In genomic region chr19:12610540-12611360, GRCh38 we compare ENCODE assay signal across 9 cellular contexts. TPM values are rescaled to one million over a fixed set of nuclear protein-coding genes. Genes with fewer than 3 reads are reported as not detected.
DNase-seq lines count a peak whose midpoint lies in the region; ATAC-seq, FAIRE-seq and TF ChIP-seq lines count a peak whose summit lies in the region.
"Had no signal": no experiment of that assay in that cellular context is flagged by ENCODE, and none has a peak within 500 bp of the region (broad histone marks: within the 10 kb centered on the region; RNA-seq: fewer than 3 reads in every experiment).

Gene ZNF490 (minus strand): TSS chr19:12610813. CDS start chr19:12610680, 133 bp downstream.
Gene ZNF791 (plus strand): TSS chr19:12610920. CDS start chr19:12611080, 160 bp downstream.

- H3K4me3 ChIP-seq in AG10803 (ENCODE audit: low read length): peak within 1 kb of the TSS; percentile 100

- ATAC-seq in GM19043 (IDR thresholded peaks at IDR 0.05; ENCODE audit: low read depth, unreplicated experiment) (peak; percentile 67), HG03378 (IDR thresholded peaks at IDR 0.05; ENCODE audit: unreplicated experiment) (peak; percentile 68)
- peak; percentile 97 to 98 for ATAC-seq in activated CD4-positive, CD25-positive, alpha-beta regulatory T cell treated with anti-CD3 and anti-CD28 coated beads, Interleukin-2, amount 50 U/mL, for 24 hours

- FAIRE-seq in islet of Langerhans (lab: Jason Lieb, UNC): peak; percentile 66
- FAIRE-seq: colon had no signal

- TF ChIP-seq CTCF in AG10803 (conservative IDR thresholded peaks at IDR 0.05; ENCODE audit: low read length): peak; percentile 13; the same call in 1 of the 2 replicates

- DNase-seq in AG10803 (ENCODE audit: low read depth) (peak; percentile 96), NCI-H460 (ENCODE audit: extremely low read depth, low read depth) (peak; percentile 92), cerebellar cortex (ENCODE audit: low spot score) (peak; percentile 99)
- peak; percentile 92 to 98 for DNase-seq in stimulated activated CD4-positive, alpha-beta T cell treated with anti-CD3 and anti-CD28 coated beads, Interleukin-12 subunit alpha, Interleukin-12 subunit beta, amount 100 ng/mL, for 24 hours (ENCODE audit: low read depth in 2 of 2)

RNA-seq across cellular contexts. Expression of gene ZNF490, which starts in this region (rescaled TPM):
- total RNA-seq in NCI-H460 (2014; rRNA removed; shearing (Covaris generic)): 1.7 and 1.8 TPM in 2 replicates
- 0.12 and 0.25 TPM in 2 replicates for polyA plus RNA-seq in NCI-H460 (2014; cell fraction: nucleus; rRNA removed)

RNA-seq across cellular contexts. Expression of gene ZNF791, which starts in this region (rescaled TPM):
- 14.3 and 15.2 TPM in 2 replicates for total RNA-seq in NCI-H460 (2014; rRNA removed; shearing (Covaris generic))
- 6.9 and 9.6 TPM in 2 replicates for polyA plus RNA-seq in NCI-H460 (2014; cell fraction: nucleus; rRNA removed)

Comparison
In these comparisons a context has a peak if more than half of its experiments do, and no peak if none do; other contexts are left out.
1. Peak in every context shown above with its lines: DNase-seq, ATAC-seq and H3K4me3 ChIP-seq.